Comparison of ENCODE assay signal across 21 cellular contexts in genomic region chr19:18051887-18052286, GRCh38. TPM values are rescaled to one million over a fixed set of nuclear protein-coding genes. Genes with fewer than 3 reads are reported as not detected.
DNase-seq lines count a peak whose midpoint lies in the region; ATAC-seq, FAIRE-seq and TF ChIP-seq lines count a peak whose summit lies in the region.
"Had no signal": no experiment of that assay in that cellular context is flagged by ENCODE, and none has a peak within 500 bp of the region (broad histone marks: within the 10 kb centered on the region; RNA-seq: fewer than 3 reads in every experiment).

No MANE protein-coding gene starts in this region.

- no peak for TF ChIP-seq CTCF in GM23338 (conservative IDR thresholded peaks at IDR 0.05; ENCODE audit: low read depth in 2 of 2)

- no peaks in the 10 kb centered on the region for H3K79me2 ChIP-seq in GM23338 (replicated peaks; ENCODE audit: insufficient read depth)

- H3K4me1 Mint-ChIP-seq in GM23338, result no peaks in the 10 kb centered on the region

- peaks cover 10% of the 10 kb centered on the region for H3K27me3 Mint-ChIP-seq in GM23338 (ENCODE audit: insufficient read depth, low read depth, poor library complexity)

- no peaks in the 10 kb centered on the region for H3K9me3 Mint-ChIP-seq in GM23338
- H3K9me3 Mint-ChIP-seq: T-helper 2 cell treated with Interferon-gamma antibody and Interleukin-4, amounts not matched to agents 5 μg/mL and 100 μg/mL, for 36 hours had no signal

- H3K9ac ChIP-seq in subcutaneous abdominal adipose tissue (ENCODE audit: low read length in 5 of 5), result peak overlapping the region in 1 of 5 donors; percentile 47

- no peak overlapping the region for H2AFZ ChIP-seq in GM23338

- H3K4me1 ChIP-seq in GM23338 (ENCODE audit: insufficient read depth), result no peaks in the 10 kb centered on the region
- peaks cover 2% of the 10 kb centered on the region in 2 donors for H3K4me1 ChIP-seq in esophagus (ENCODE audit: control insufficient read depth in 2 of 2, insufficient read depth in 2 of 2, low read length in 1 of 2)
- peaks cover 0 to 32% (median 27%) of the 10 kb centered on the region in 5 donors for H3K4me1 ChIP-seq in subcutaneous abdominal adipose tissue (ENCODE audit: control insufficient read depth in 5 of 5, insufficient read depth in 5 of 5, low read length in 5 of 5)
- H3K4me1 ChIP-seq: SJCRH30 had no signal

- H3K9me3 ChIP-seq in esophagus (ENCODE audit: control insufficient read depth in 2 of 2, insufficient read depth in 1 of 2, low read depth in 1 of 2, low read length in 1 of 2), result no peaks in the 10 kb centered on the region
- H3K9me3 ChIP-seq in subcutaneous abdominal adipose tissue (ENCODE audit: control insufficient read depth in 5 of 5, low read length in 5 of 5), result no peaks in the 10 kb centered on the region
- H3K9me3 ChIP-seq: neutrophil, SJCRH30 had no signal

- no peaks in the 10 kb centered on the region for H3F3A ChIP-seq in GM23338 (replicated peaks; ENCODE audit: low read depth)

- no peak for FAIRE-seq in frontal cortex (lab: Jason Lieb, UNC)
- FAIRE-seq: G401.6 had no signal

- H3K4me2 ChIP-seq in GM23338, result no peak overlapping the region

- 18 to 31% methylated on average over 25 to 31 of the region's 31 CpGs for WGBS in esophagus, 2 donors

- no peak overlapping the region for H3K27ac ChIP-seq in GM23338 (ENCODE audit: low read depth)
- H3K27ac ChIP-seq in esophagus (ENCODE audit: low read depth in 2 of 2, low read length in 1 of 2), result peak overlapping the region; percentile 37 to 47
- no peak overlapping the region for H3K27ac ChIP-seq in subcutaneous abdominal adipose tissue (ENCODE audit: low read depth, low read length)
- H3K27ac ChIP-seq: HL-60, neutrophil, SJCRH30 had no signal

- H3K36me3 ChIP-seq in GM23338 (ENCODE audit: insufficient read depth) (no peaks in the 10 kb centered on the region), esophagus (ENCODE audit: control insufficient read depth in 2 of 2, insufficient read depth in 2 of 2, low read length in 1 of 2) (no peaks in the 10 kb centered on the region), subcutaneous abdominal adipose tissue (ENCODE audit: control insufficient read depth in 5 of 5, insufficient read depth in 5 of 5, low read length in 5 of 5) (no peaks in the 10 kb centered on the region)
- H3K36me3 ChIP-seq: neutrophil, SJCRH30 had no signal

- H3K9me2 ChIP-seq in GM23338 (ENCODE audit: insufficient read depth), result no peaks in the 10 kb centered on the region

- no peak overlapping the region for H3K4me3 Mint-ChIP-seq in GM23338
- H3K4me3 Mint-ChIP-seq: T-helper 2 cell treated with Interferon-gamma antibody and Interleukin-4, amounts not matched to agents 5 μg/mL and 100 μg/mL, for 36 hours had no signal

- no peaks in the 10 kb centered on the region for H3K27me3 ChIP-seq in GM23338 (ENCODE audit: insufficient read depth)
- H3K27me3 ChIP-seq in esophagus (ENCODE audit: control insufficient read depth in 1 of 2, insufficient read depth in 2 of 2, low read length in 2 of 2), result no peaks in the 10 kb centered on the region
- H3K27me3 ChIP-seq in subcutaneous abdominal adipose tissue (ENCODE audit: control insufficient read depth in 5 of 5, insufficient read depth in 4 of 5, low read length in 5 of 5), result no peaks in the 10 kb centered on the region

- DNase-seq in GM23338 (ENCODE audit: low spot score) (no peak), left lobe of liver (ENCODE audit: low spot score) (peak; percentile 85), frontal cortex (ENCODE audit: low spot score in 2 of 2) (no peak), T-helper 9 cell (no peak)
- DNase-seq: activated CD4-positive, alpha-beta T cell treated with anti-CD3 and anti-CD28 coated beads for 4 hours; activated naive CD4-positive, alpha-beta T cell treated with anti-CD3 and anti-CD28 coated beads, Interleukin-2, amount 50 U/mL, for 16 hours; COR-L47; effector CD8-positive, alpha-beta T cell; foreskin fibroblast; NCI-H1105; NCI-H226; SJCRH30; stimulated activated naive CD4-positive, alpha-beta T cell treated with Interleukin-2 at 50 U/mL for 16 hours had no signal

- H3K36me3 Mint-ChIP-seq in GM23338 (ENCODE audit: low read depth), result no peaks in the 10 kb centered on the region; the same call in 2 of the 3 replicates

- H3K4me3 ChIP-seq in GM23338, result no peak overlapping the region
- no peak overlapping the region for H3K4me3 ChIP-seq in esophagus (ENCODE audit: low read depth in 1 of 2, low read length in 2 of 2)
- H3K4me3 ChIP-seq in subcutaneous abdominal adipose tissue (ENCODE audit: low read depth in 1 of 5, low read length in 5 of 5), result peak overlapping the region in 3 of 5 donors; percentile 27 to 55 (median 46)
- H3K4me3 ChIP-seq: SJCRH30 had no signal

- no peaks in the 10 kb centered on the region for H4K20me1 ChIP-seq in GM23338 (replicated peaks; ENCODE audit: insufficient read depth)

- peak; percentile 73 for ATAC-seq in GM23338
- peak; percentile 82 for ATAC-seq in left lobe of liver
- no peak for ATAC-seq in GM21529 (IDR thresholded peaks at IDR 0.05; ENCODE audit: unreplicated experiment)
- ATAC-seq in HG03097 (IDR thresholded peaks at IDR 0.05; ENCODE audit: low FRiP score, unreplicated experiment), result no peak

- H3K27ac Mint-ChIP-seq in GM23338, result no peak overlapping the region
- H3K27ac Mint-ChIP-seq: T-helper 2 cell treated with Interferon-gamma antibody and Interleukin-4, amounts not matched to agents 5 μg/mL and 100 μg/mL, for 36 hours had no signal

TF ChIP-seq in GM23338, 12 proteins besides CTCF, POLR2A, EP300 and RAD21 (continues in another document):
- TF ChIP-seq POLR2AphosphoS5 (IDR thresholded peaks at IDR 0.05; ENCODE audit: low read depth) (no peak), JUNB (IDR thresholded peaks at IDR 0.05; ENCODE audit: unreplicated experiment) (no peak)

RNA-seq across cellular contexts. Expression of gene IL12RB1, which starts 34.8 kb away (rescaled TPM):
- total RNA-seq in GM23338 (2014; rRNA removed; shearing (Covaris generic)), result not detected in 2 replicates
- not detected in 2 replicates for polyA plus RNA-seq in GM23338 (2016; fragmentation: Nextera tagmentation; extraction: Ambion mirVana)
- under 1 TPM; 0.40 to 0.51 TPM for polyA plus RNA-seq in esophagus
- total RNA-seq in left lobe of liver, result 0.25 TPM
- 0.41 TPM for total RNA-seq in frontal cortex
- total RNA-seq: SJCRH30 had no signal

RNA-seq across cellular contexts. Expression of gene ARRDC2, which starts 43.9 kb away (rescaled TPM):
- 7.1 and 18.7 TPM in 2 replicates for total RNA-seq in GM23338 (2014; rRNA removed; shearing (Covaris generic))
- polyA plus RNA-seq in GM23338 (2016; fragmentation: Nextera tagmentation; extraction: Ambion mirVana) (2.4 and 3.2 TPM in 2 replicates), esophagus (10 to 100 TPM; 10.9 to 24.0 TPM)
- total RNA-seq in left lobe of liver (6.3 TPM), frontal cortex (1.6 TPM)

RNA-seq across cellular contexts. Expression of gene MAST3, which starts 45.7 kb away (rescaled TPM):
- 8.8 and 9.9 TPM in 2 replicates for total RNA-seq in GM23338 (2014; rRNA removed; shearing (Covaris generic))
- 5.6 and 6.3 TPM in 2 replicates for polyA plus RNA-seq in GM23338 (2016; fragmentation: Nextera tagmentation; extraction: Ambion mirVana)
- 1 to 10 TPM; 1.5 to 2.5 TPM for polyA plus RNA-seq in esophagus
- total RNA-seq in left lobe of liver, result 18.4 TPM
- 4.5 TPM for total RNA-seq in frontal cortex

Comparison
In these comparisons a context has a peak if more than half of its experiments do, and no peak if none do; other contexts are left out.
1. ATAC-seq: peak in GM23338 (single experiment) and left lobe of liver (single experiment); none in GM21529 (single experiment) and HG03097 (single experiment).
2. H3K27ac ChIP-seq: peak in esophagus (2 of 2); none in GM23338 (single experiment) and subcutaneous abdominal adipose tissue (single experiment).
3. H3K4me3 ChIP-seq: peak in subcutaneous abdominal adipose tissue (3 of 5); none in GM23338 (single experiment) and esophagus (0 of 2).